ENCODE assay signal across 26 cellular contexts in genomic region chr3:86230765-86231164, GRCh38.
DNase-seq lines count a peak whose midpoint lies in the region; ATAC-seq, FAIRE-seq and TF ChIP-seq lines count a peak whose summit lies in the region.
"Had no signal": no experiment of that assay in that cellular context is flagged by ENCODE, and none has a peak within 500 bp of the region (broad histone marks: within the 10 kb centered on the region; RNA-seq: fewer than 3 reads in every experiment).

No MANE protein-coding gene starts in this region.

- in situ Hi-C loops in HepG2 (cut with HindIII; ENCODE audit: extremely low pct_ligation_motif_present, low pct_unique_long_range_greater_than_20kb): no loop called here

- H4K8ac ChIP-seq in H1 (ENCODE audit: extremely low read depth, insufficient read depth, low read length): no peak overlapping the region

- H3K56ac ChIP-seq in H1 (replicated peaks; ENCODE audit: insufficient read length, low read depth, low read length): no peak overlapping the region

- H2AFZ ChIP-seq in HepG2 (ENCODE audit: low read length) (no peak overlapping the region), H1 (ENCODE audit: low read length) (no peak overlapping the region)

- H3K27me3 ChIP-seq in HepG2 (ENCODE audit: control insufficient read depth in 1 of 2, insufficient read depth in 2 of 2, low read length in 2 of 2) (no peaks in the 10 kb centered on the region), right lobe of liver (no peaks in the 10 kb centered on the region), H1 (replicated peaks in 1 of 4; ENCODE audit: control insufficient read depth in 3 of 4, extremely low read depth in 1 of 4, insufficient read depth in 3 of 4, low read length in 3 of 4) (no peaks in the 10 kb centered on the region)
- H3K27me3 ChIP-seq: BE2C, BLaER1 had no signal

- no peaks in the 10 kb centered on the region for H3K79me1 ChIP-seq in H1 (ENCODE audit: low read depth, low read length)

- H3K9ac ChIP-seq in HepG2 (ENCODE audit: insufficient read depth, low read depth, low read length): no peak overlapping the region
- H3K9ac ChIP-seq in H1 (replicated peaks in 1 of 4; ENCODE audit: extremely low read depth in 1 of 4, low read depth in 3 of 4, low read length in 3 of 4): no peak overlapping the region
- H3K9ac ChIP-seq: BLaER1 had no signal

- H3K27ac ChIP-seq in HepG2 (ENCODE audit: extremely low read length, insufficient read depth, low read length) (no peak overlapping the region), right lobe of liver (no peak overlapping the region), H1 (ENCODE audit: low read depth, low read length) (no peak overlapping the region)
- H3K27ac ChIP-seq: 22Rv1, BLaER1 had no signal

- H2BK120ac ChIP-seq in H1 (replicated peaks; ENCODE audit: low read depth, low read length): no peak overlapping the region

- no peak overlapping the region for H2AK5ac ChIP-seq in H1 (ENCODE audit: low read depth, low read length)

- TF ChIP-seq EP300 in HepG2 (IDR thresholded peaks at IDR 0.05; ENCODE audit: low read depth in 2 of 2, low read length in 2 of 2): no peak
- TF ChIP-seq EP300 in HepG2 (CRISPR knock-in tag; IDR thresholded peaks at IDR 0.05; ENCODE audit: borderline replicate concordance): no peak
- TF ChIP-seq EP300 in H1 (IDR thresholded peaks at IDR 0.05; ENCODE audit: borderline replicate concordance in 1 of 2, low read depth in 2 of 2, low read length in 2 of 2): no peak

- H3K4me2 ChIP-seq in HepG2 (ENCODE audit: low read depth, low read length) (no peak overlapping the region), H1 (ENCODE audit: insufficient read depth in 1 of 2, low read depth in 2 of 2, low read length in 2 of 2) (no peak overlapping the region)
- H3K4me2 ChIP-seq: BLaER1 had no signal

- no peak overlapping the region for H3K18ac ChIP-seq in H1 (ENCODE audit: extremely low read depth, low read length)

- H3K14ac ChIP-seq in H1 (ENCODE audit: insufficient read length): no peak overlapping the region

- H3K79me2 ChIP-seq in HepG2 (ENCODE audit: insufficient read depth, low read length): no peaks in the 10 kb centered on the region
- H3K79me2 ChIP-seq in H1 (ENCODE audit: control insufficient read depth in 1 of 2, insufficient read depth in 2 of 2, low read length in 2 of 2): no peaks in the 10 kb centered on the region

- H2BK15ac ChIP-seq in H1 (ENCODE audit: low read length): no peak overlapping the region

- no peak overlapping the region for H4K91ac ChIP-seq in H1 (replicated peaks; ENCODE audit: insufficient read length, low read length)

- intact Hi-C loops in HepG2 (cut with micrococcal nuclease; ENCODE audit: unreplicated experiment): no loop called here
- intact Hi-C loops in right lobe of liver (cut with DNase I): no loop called here

- H3K36me3 ChIP-seq in HepG2 (replicated peaks in 1 of 2; ENCODE audit: control insufficient read depth in 1 of 2, insufficient read depth in 2 of 2, low read length in 2 of 2) (no peaks in the 10 kb centered on the region), right lobe of liver (no peaks in the 10 kb centered on the region), H1 (ENCODE audit: control insufficient read depth in 2 of 4, insufficient read depth in 4 of 4, low read length in 3 of 4) (no peaks in the 10 kb centered on the region)
- H3K36me3 ChIP-seq: BE2C, BLaER1 had no signal

- H2BK20ac ChIP-seq in H1 (ENCODE audit: low read length): no peak overlapping the region

- no peak for DNase-seq in HepG2 (ENCODE audit: low spot score)
- DNase-seq in right lobe of liver: no peak
- peak; percentile 53 for DNase-seq in NCI-H1048 (lab: John Stamatoyannopoulos, UW)
- DNase-seq in H1 (ENCODE audit: low read depth in 1 of 2, low spot score in 2 of 2): no peak
- no peak for DNase-seq in NCI-H2081 treated with DMSO at 0.1 percent for 48 hours (lab: John Stamatoyannopoulos, UW)
- DNase-seq: ACHN; BE2C; C1 segment of cervical spinal cord; CD4-positive, alpha-beta T cell; CD8-positive, alpha-beta T cell; COR-L47; DMS 273 treated with DMSO at 0.1 percent for 48 hours; DMS153; DMS53; DMS79; DND-41; EL; GDM1 had no signal

- H3K9me3 ChIP-seq in HepG2 (ENCODE audit: low read length) (no peaks in the 10 kb centered on the region), right lobe of liver (no peaks in the 10 kb centered on the region), H1 (ENCODE audit: insufficient read depth in 2 of 2, low read depth in 1 of 2, low read length in 1 of 2) (no peaks in the 10 kb centered on the region)
- H3K9me3 ChIP-seq: BE2C, BLaER1 had no signal

- ATAC-seq in HepG2 (no peak), right lobe of liver (no peak), GM18519 (IDR thresholded peaks at IDR 0.05; ENCODE audit: low FRiP score, unreplicated experiment) (no peak), HG03095 (IDR thresholded peaks at IDR 0.05; ENCODE audit: unreplicated experiment) (no peak)
- ATAC-seq: CD8-positive, alpha-beta T cell; GM12878 had no signal

- CTCF ChIA-PET in HepG2 (lab: Yijun Ruan, JAX; ENCODE audit: low intra/inter-chr PET ratio, low total read pairs): no interaction called here
- CTCF ChIA-PET in H1 (lab: Charles Lee; ENCODE audit: partially characterized antibody): no interaction called here

- no peak for FAIRE-seq in HepG2 (lab: Jason Lieb, UNC)
- FAIRE-seq in H1 (lab: Jason Lieb, UNC): no peak
- FAIRE-seq: GM12878, GM12892, GM18507, GM19239 had no signal

- 3% methylated on average over 1 of the region's 1 CpG for WGBS in HepG2 (ENCODE audit: low lambda C conversion rate)
- 44% methylated on average over 1 of the region's 1 CpG for WGBS in right lobe of liver (ENCODE audit: insufficient coverage, low coverage, low lambda C conversion rate, missing lambda C conversion rate)
- WGBS in H1 (ENCODE audit: extremely low coverage in 1 of 2, insufficient coverage in 1 of 2, insufficient read length in 1 of 2, insufficient replicate concordance in 2 of 2, low coverage in 1 of 2, low lambda C conversion rate in 2 of 2, missing lambda C conversion rate in 1 of 2), 2 experiments: 86% methylated on average over 1 of the region's 1 CpG; no CpG with 5 or more reads in 1 of the 2 experiments

- TF ChIP-seq RAD21 in HepG2 (CRISPR knock-in tag; IDR thresholded peaks at IDR 0.05) (no peak), H1 (IDR thresholded peaks at IDR 0.05 in 1 of 2, conservative IDR thresholded peaks at IDR 0.05 in 1 of 2; ENCODE audit: low read depth in 2 of 2, low read length in 2 of 2) (no peak)

- POLR2A ChIA-PET in HepG2 (lab: Yijun Ruan, JAX): no interaction called here
- POLR2A ChIA-PET in H1 (lab: Charles Lee; ENCODE audit: partially characterized antibody): no interaction called here

- no peak overlapping the region for H3K23ac ChIP-seq in H1 (ENCODE audit: insufficient read length)

- no peak overlapping the region for H4K5ac ChIP-seq in H1 (ENCODE audit: insufficient read length, low read depth, low read length)

- no peak overlapping the region for H3K4me3 ChIP-seq in HepG2 (replicated peaks in 1 of 3; ENCODE audit: insufficient read depth in 1 of 3, low read depth in 2 of 3, low read length in 3 of 3)
- H3K4me3 ChIP-seq in right lobe of liver: no peak overlapping the region
- H3K4me3 ChIP-seq in H1 (ENCODE audit: extremely low read depth in 1 of 4, insufficient read depth in 2 of 4, low read depth in 3 of 4, low read length in 4 of 4): no peak overlapping the region
- H3K4me3 ChIP-seq: BLaER1, GM12878 had no signal

- H3K4ac ChIP-seq in H1 (replicated peaks; ENCODE audit: insufficient read length, low read depth, low read length): no peak overlapping the region

- TF ChIP-seq CTCF in HepG2 (CRISPR knock-in tag; IDR thresholded peaks at IDR 0.05): no peak
- TF ChIP-seq CTCF in right lobe of liver (IDR thresholded peaks at IDR 0.05): no peak
- no peak for TF ChIP-seq CTCF in H1 (IDR thresholded peaks at IDR 0.05; ENCODE audit: control extremely low read depth in 1 of 3, insufficient read depth in 1 of 3, low read depth in 1 of 3, low read length in 3 of 3)

- BruUV-seq in HepG2 (replicated peaks; lab: Mats Ljungman, UMichigan): no TSS peak

- no peak for TF ChIP-seq POLR2A in HepG2 (IDR thresholded peaks at IDR 0.05; ENCODE audit: insufficient read depth in 1 of 2, low read depth in 2 of 2, low read length in 2 of 2)
- no peak for TF ChIP-seq POLR2A in right lobe of liver (IDR thresholded peaks at IDR 0.05)
- no peak for TF ChIP-seq POLR2A in H1 (IDR thresholded peaks at IDR 0.05; ENCODE audit: control extremely low read depth in 1 of 2, low read depth in 2 of 2, low read length in 2 of 2)

- H2BK12ac ChIP-seq in H1 (ENCODE audit: low read depth, low read length): no peak overlapping the region

- H3K4me1 ChIP-seq in HepG2 (ENCODE audit: insufficient read depth, low read length) (no peaks in the 10 kb centered on the region), right lobe of liver (no peaks in the 10 kb centered on the region), H1 (replicated peaks in 1 of 4; ENCODE audit: control insufficient read depth in 3 of 4, insufficient read depth in 4 of 4, low read length in 3 of 4) (peaks cover 0 to 5% (median 2%) of the 10 kb centered on the region in 4 experiments; a peak in 3 of 7 replicates)
- H3K4me1 ChIP-seq: BE2C, BLaER1 had no signal

- no peaks in the 10 kb centered on the region for H4K20me1 ChIP-seq in HepG2 (ENCODE audit: insufficient read depth, low read length)
- H4K20me1 ChIP-seq in H1 (replicated peaks in 1 of 2; ENCODE audit: control insufficient read depth in 1 of 2, insufficient read depth in 2 of 2, low read length in 2 of 2): no peaks in the 10 kb centered on the region
- H4K20me1 ChIP-seq: BLaER1 had no signal

- H3K23me2 ChIP-seq in H1 (ENCODE audit: low read depth, low read length): no peaks in the 10 kb centered on the region

- H2BK5ac ChIP-seq in H1 (ENCODE audit: low read depth, low read length): no peak overlapping the region

TF ChIP-seq in HepG2, 621 proteins besides CTCF, POLR2A, EP300 and RAD21 (continues in another document):
- peak; percentile 95 for TF ChIP-seq MAFF (IDR thresholded peaks at IDR 0.05; ENCODE audit: low read depth, low read length)
- TF ChIP-seq ZNF232 (CRISPR knock-in tag; IDR thresholded peaks at IDR 0.05; ENCODE audit: borderline replicate concordance): no peak
- peak; percentile 86 to 97 for TF ChIP-seq MAFK (conservative IDR thresholded peaks at IDR 0.05 in 1 of 2, IDR thresholded peaks at IDR 0.05 in 1 of 2; ENCODE audit: low read length in 2 of 2)

TF ChIP-seq in H1, 55 proteins besides CTCF, POLR2A, EP300 and RAD21:
- TF ChIP-seq CHD2 (IDR thresholded peaks at IDR 0.05; ENCODE audit: low read length) (no peak), MAFK (IDR thresholded peaks at IDR 0.05; ENCODE audit: low read depth, low read length) (peak; percentile 89)

Comparison
In these comparisons a context has a peak if more than half of its experiments do, and no peak if none do; other contexts are left out.
1. Of the 41 proteins assayed by ChIP-seq in both HepG2 and H1: peak only in HepG2: none; only in H1: none; in both: MAFK; in neither: 40.